ENCODE assay signal across 8 cellular contexts in the genomic region with DNA sequence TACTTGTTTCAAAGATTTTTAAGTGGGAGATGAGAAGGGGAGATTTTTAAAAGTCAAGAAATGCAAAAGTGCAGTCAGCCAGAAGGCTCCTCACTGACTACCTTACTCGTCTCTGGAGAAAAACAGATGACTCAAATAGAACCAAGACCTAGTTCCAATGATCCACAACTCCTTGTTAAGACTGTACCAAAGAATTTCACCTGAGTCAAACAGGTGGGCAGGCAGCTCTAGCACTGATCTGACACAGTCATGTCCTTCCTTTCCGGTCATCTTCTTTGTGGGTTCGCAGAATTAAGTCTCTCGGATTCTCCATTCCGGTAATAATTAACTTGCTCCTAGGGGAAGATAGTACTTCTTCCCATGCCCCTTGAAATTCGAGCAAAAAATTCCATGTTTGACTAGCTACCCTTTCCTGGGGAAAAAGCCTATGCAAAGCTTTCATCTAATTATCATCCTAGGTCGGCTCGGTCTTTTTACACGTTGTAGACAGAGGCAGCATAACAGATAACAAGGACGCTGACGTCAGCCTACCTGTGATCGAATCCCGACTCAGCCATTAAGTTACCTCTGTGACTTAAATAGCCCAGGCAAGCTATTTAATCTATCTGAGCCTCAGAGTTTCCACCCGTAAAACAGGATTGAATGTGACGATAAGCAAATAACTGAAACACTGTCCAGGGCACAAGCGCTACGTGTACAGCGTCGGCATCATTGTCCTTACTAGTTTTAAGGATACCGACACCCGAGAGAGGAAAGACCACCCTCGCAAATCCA. TPM values are rescaled to one million over a fixed set of nuclear protein-coding genes. Genes with fewer than 3 reads are reported as not detected.
A peak's percentile ranks its signal among the peaks of the same experiment; 100 is the strongest.
DNase-seq lines count a peak whose midpoint lies in the region; ATAC-seq and TF ChIP-seq lines count a peak whose summit lies in the region.

No MANE protein-coding gene starts in this region.

- H3K4me1 Mint-ChIP-seq in WTC11, result peaks cover 23% of the 10 kb centered on the region
- H3K4me1 Mint-ChIP-seq in stimulated activated naive CD8-positive, alpha-beta T cell treated with anti-CD3 and anti-CD28 coated beads, Interleukin-15, Interleukin-2, amounts not matched to agents 100 ng/mL and 50 ng/mL, for 24 hours (ENCODE audit: low read depth), result peaks cover 57% of the 10 kb centered on the region

- no peak for ATAC-seq in WTC11
- ATAC-seq in GM19023 (IDR thresholded peaks at IDR 0.05; ENCODE audit: unreplicated experiment), result no peak

- peak overlapping the region; percentile 99 for H3K27ac Mint-ChIP-seq in WTC11
- H3K27ac Mint-ChIP-seq in stimulated activated naive CD8-positive, alpha-beta T cell treated with anti-CD3 and anti-CD28 coated beads, Interleukin-15, Interleukin-2, amounts not matched to agents 100 ng/mL and 50 ng/mL, for 24 hours, result peak overlapping the region; percentile 94

- H3K27ac ChIP-seq in HL-60 (replicated peaks) (peak overlapping the region; percentile 77), coronary artery (peak overlapping the region; percentile 79 to 90)

- peak overlapping the region; percentile 93 for H3K4me3 Mint-ChIP-seq in WTC11
- H3K4me3 Mint-ChIP-seq in stimulated activated naive CD8-positive, alpha-beta T cell treated with anti-CD3 and anti-CD28 coated beads, Interleukin-15, Interleukin-2, amounts not matched to agents 100 ng/mL and 50 ng/mL, for 24 hours, result peak overlapping the region; percentile 92

- POLR2A ChIA-PET in WTC11 (lab: Charles Lee), result interaction anchor here (1.3 to 1.5 kb wide), 2 partner anchors 9 to 244 kb away, joined by 3 to 6 read pairs; a partner anchor contains a TSS

- no peak for TF ChIP-seq CTCF in HL-60 (IDR thresholded peaks at IDR 0.05; ENCODE audit: insufficient read depth, low read length)
- no peak for TF ChIP-seq CTCF in WTC11 (IDR thresholded peaks at IDR 0.05)
- TF ChIP-seq CTCF in coronary artery (IDR thresholded peaks at IDR 0.05), result no peak

- peak; percentile 13 for DNase-seq in COR-L47 (lab: John Stamatoyannopoulos, UW)
- peak in 1 of 2 experiments; percentile 21 for DNase-seq in HL-60 (ENCODE audit: low read depth in 1 of 2, low spot score in 1 of 2)
- no peak for DNase-seq in WTC11 (ENCODE audit: low spot score)
- peak; percentile 72 for DNase-seq in coronary artery (ENCODE audit: low spot score)
- DNase-seq in lung microvascular endothelial cell (ENCODE audit: low read depth in 2 of 2), result peak; percentile 49 to 75
- DNase-seq in NK-92 treated with Interleukin-12 subunit alpha and Interleukin-12 subunit beta, amount 100 ng/mL, for 24 hours (lab: John Stamatoyannopoulos, UW), result no peak

- CTCF ChIA-PET in WTC11 (lab: Charles Lee), result interaction anchor here (0.9 to 1.6 kb wide), 5 partner anchors 8 to 147 kb away, joined by 3 to 4 read pairs (median 3); no protein-coding TSS in a partner anchor

- peaks cover 12% of the 10 kb centered on the region for H3K36me3 Mint-ChIP-seq in WTC11
- H3K36me3 Mint-ChIP-seq in stimulated activated naive CD8-positive, alpha-beta T cell treated with anti-CD3 and anti-CD28 coated beads, Interleukin-15, Interleukin-2, amounts not matched to agents 100 ng/mL and 50 ng/mL, for 24 hours (ENCODE audit: low read depth), result peaks cover 28% of the 10 kb centered on the region

- no peaks in the 10 kb centered on the region for H3K27me3 ChIP-seq in HL-60 (ENCODE audit: insufficient read depth, poor library complexity, severe bottlenecking)

- H3K27me3 Mint-ChIP-seq in WTC11 (ENCODE audit: low read depth), result peaks cover 13% of the 10 kb centered on the region
- peaks cover 8% of the 10 kb centered on the region for H3K27me3 Mint-ChIP-seq in stimulated activated naive CD8-positive, alpha-beta T cell treated with anti-CD3 and anti-CD28 coated beads, Interleukin-15, Interleukin-2, amounts not matched to agents 100 ng/mL and 50 ng/mL, for 24 hours

- no peaks in the 10 kb centered on the region for H3K9me3 Mint-ChIP-seq in WTC11
- no peaks in the 10 kb centered on the region for H3K9me3 Mint-ChIP-seq in stimulated activated naive CD8-positive, alpha-beta T cell treated with anti-CD3 and anti-CD28 coated beads, Interleukin-15, Interleukin-2, amounts not matched to agents 100 ng/mL and 50 ng/mL, for 24 hours

- peak overlapping the region; percentile 95 for H3K4me3 ChIP-seq in HL-60 (replicated peaks; ENCODE audit: insufficient read depth, low read length)
- H3K4me3 ChIP-seq in coronary artery, result peak overlapping the region; percentile 78

TF ChIP-seq in WTC11, 78 proteins besides CTCF, POLR2A, EP300 and RAD21:
- TF ChIP-seq, protein P1, sequence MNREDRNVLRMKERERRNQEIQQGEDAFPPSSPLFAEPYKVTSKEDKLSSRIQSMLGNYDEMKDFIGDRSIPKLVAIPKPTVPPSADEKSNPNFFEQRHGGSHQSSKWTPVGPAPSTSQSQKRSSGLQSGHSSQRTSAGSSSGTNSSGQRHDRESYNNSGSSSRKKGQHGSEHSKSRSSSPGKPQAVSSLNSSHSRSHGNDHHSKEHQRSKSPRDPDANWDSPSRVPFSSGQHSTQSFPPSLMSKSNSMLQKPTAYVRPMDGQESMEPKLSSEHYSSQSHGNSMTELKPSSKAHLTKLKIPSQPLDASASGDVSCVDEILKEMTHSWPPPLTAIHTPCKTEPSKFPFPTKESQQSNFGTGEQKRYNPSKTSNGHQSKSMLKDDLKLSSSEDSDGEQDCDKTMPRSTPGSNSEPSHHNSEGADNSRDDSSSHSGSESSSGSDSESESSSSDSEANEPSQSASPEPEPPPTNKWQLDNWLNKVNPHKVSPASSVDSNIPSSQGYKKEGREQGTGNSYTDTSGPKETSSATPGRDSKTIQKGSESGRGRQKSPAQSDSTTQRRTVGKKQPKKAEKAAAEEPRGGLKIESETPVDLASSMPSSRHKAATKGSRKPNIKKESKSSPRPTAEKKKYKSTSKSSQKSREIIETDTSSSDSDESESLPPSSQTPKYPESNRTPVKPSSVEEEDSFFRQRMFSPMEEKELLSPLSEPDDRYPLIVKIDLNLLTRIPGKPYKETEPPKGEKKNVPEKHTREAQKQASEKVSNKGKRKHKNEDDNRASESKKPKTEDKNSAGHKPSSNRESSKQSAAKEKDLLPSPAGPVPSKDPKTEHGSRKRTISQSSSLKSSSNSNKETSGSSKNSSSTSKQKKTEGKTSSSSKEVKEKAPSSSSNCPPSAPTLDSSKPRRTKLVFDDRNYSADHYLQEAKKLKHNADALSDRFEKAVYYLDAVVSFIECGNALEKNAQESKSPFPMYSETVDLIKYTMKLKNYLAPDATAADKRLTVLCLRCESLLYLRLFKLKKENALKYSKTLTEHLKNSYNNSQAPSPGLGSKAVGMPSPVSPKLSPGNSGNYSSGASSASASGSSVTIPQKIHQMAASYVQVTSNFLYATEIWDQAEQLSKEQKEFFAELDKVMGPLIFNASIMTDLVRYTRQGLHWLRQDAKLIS (CRISPR knock-in tag; IDR thresholded peaks at IDR 0.05; ENCODE audit: borderline replicate concordance), result no peak

RNA-seq across cellular contexts. Expression of a gene that starts 0.7 kb away (rescaled TPM):
- total RNA-seq in WTC11 (2021) (32.7 to 38.7 TPM (median 34.4 TPM) in 3 replicates), lung microvascular endothelial cell (21.6 and 36.9 TPM in 2 replicates)

RNA-seq across cellular contexts. Expression of a gene that starts 9.0 kb away (rescaled TPM):
- total RNA-seq in WTC11 (2021), result 23.3 to 29.9 TPM (median 26.3 TPM) in 3 replicates
- 26.2 and 33.3 TPM in 2 replicates for total RNA-seq in lung microvascular endothelial cell

RNA-seq across cellular contexts. Expression of a gene that starts 44.5 kb away (rescaled TPM):
- total RNA-seq in WTC11 (2021), result 5.3 to 6.4 TPM (median 5.6 TPM) in 3 replicates
- total RNA-seq in lung microvascular endothelial cell, result not detected in 2 replicates

RNA-seq across cellular contexts. Expression of a gene that starts 44.7 kb away (rescaled TPM):
- total RNA-seq in WTC11 (2021) (9.5 to 11.7 TPM (median 10.6 TPM) in 3 replicates), lung microvascular endothelial cell (under 0.01 TPM in 2 replicates)

Comparison
In these comparisons a context has a peak if more than half of its experiments do, and no peak if none do; other contexts are left out.
1. DNase-seq: peak in COR-L47 (single experiment), coronary artery (single experiment) and lung microvascular endothelial cell (2 of 2); none in WTC11 (single experiment) and NK-92 treated with Interleukin-12 subunit alpha and Interleukin-12 subunit beta, amount 100 ng/mL, for 24 hours (single experiment).